ENCODE assay signal across 1 cellular context in genomic region chr20:45372646-45373352, GRCh38.
TF ChIP-seq lines count a peak whose summit lies in the region.

No MANE protein-coding gene starts in this region.

TF ChIP-seq in endothelial cell of umbilical vein, 7 proteins besides CTCF, POLR2A, EP300 and RAD21 (continued from another document):
- no peak for TF ChIP-seq JUN (IDR thresholded peaks at IDR 0.05; ENCODE audit: borderline replicate concordance, insufficient read depth, insufficient read length, low read depth)
- no peak for TF ChIP-seq EZH2 (IDR thresholded peaks at IDR 0.05; ENCODE audit: borderline replicate concordance, low read depth, low read length, severe bottlenecking)
- TF ChIP-seq MAX (IDR thresholded peaks at IDR 0.05; ENCODE audit: insufficient read depth, insufficient read length): no peak
TF ChIP-seq in endothelial cell of umbilical vein: peak in this region for 0.
